Comparison of ENCODE assay signal across 14 cellular contexts in the genomic region with DNA sequence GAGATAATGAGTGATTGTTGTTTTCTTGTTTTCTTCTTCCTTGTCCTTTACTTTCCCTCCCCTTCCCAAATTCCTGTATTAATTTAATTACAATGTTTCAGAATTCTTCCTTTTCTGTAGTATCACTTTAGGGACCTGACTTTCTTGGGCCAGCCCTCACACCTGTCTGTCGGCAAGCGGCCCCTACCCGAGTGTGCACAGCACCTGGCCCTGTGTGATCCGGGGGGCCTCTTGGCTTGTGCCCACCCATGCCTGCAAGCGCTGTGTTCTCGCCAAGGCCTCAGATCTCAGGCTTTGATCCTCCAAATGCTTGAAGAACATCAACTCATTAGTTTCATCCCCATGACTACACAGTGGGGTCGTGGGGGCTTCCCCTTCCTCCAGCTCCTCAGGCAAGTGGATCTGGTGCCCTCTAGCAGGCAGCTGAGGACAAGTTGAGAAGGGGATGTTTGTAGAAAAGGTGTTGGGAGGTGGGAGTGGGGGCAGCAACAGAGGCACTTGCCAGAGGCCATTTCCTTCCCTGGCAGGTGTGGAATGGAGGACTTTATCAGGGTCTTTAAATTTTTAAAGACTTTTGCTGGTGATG. TPM values are rescaled to one million over a fixed set of nuclear protein-coding genes. Genes with fewer than 3 reads are reported as not detected.
"Had no signal": no experiment of that assay in that cellular context is flagged by ENCODE, and none has a peak within 500 bp of the region (broad histone marks: within the 10 kb centered on the region; RNA-seq: fewer than 3 reads in every experiment).

No MANE protein-coding gene starts in this region.

- H3K27ac Mint-ChIP-seq: T-helper 1 cell treated with Interleukin-12 subunit alpha and Interleukin-12 subunit beta and Interleukin-4 antibody, amounts not matched to agents 30 μg/mL and 1 μg/mL, for 36 hours had no signal

- H3K4me1 ChIP-seq: colonic mucosa, gastroesophageal sphincter, tibial nerve had no signal

- H3K4me3 Mint-ChIP-seq: T-helper 1 cell treated with Interleukin-12 subunit alpha and Interleukin-12 subunit beta and Interleukin-4 antibody, amounts not matched to agents 30 μg/mL and 1 μg/mL, for 36 hours had no signal

- DNase-seq: activated CD4-positive, alpha-beta T cell treated with anti-CD3 and anti-CD28 coated beads, Interleukin-2, amount 50 U/mL, for 48 hours; activated naive CD4-positive, alpha-beta T cell; colonic mucosa; kidney glomerular epithelial cell had no signal

- H3K36me3 ChIP-seq: colonic mucosa, gastroesophageal sphincter, neutrophil, tibial nerve had no signal

- ATAC-seq: gastroesophageal sphincter, SK-N-SH treated with all-trans-retinoic acid at 6 μM for 48 hours had no signal

- H3K9me3 Mint-ChIP-seq: T-helper 1 cell treated with Interleukin-12 subunit alpha and Interleukin-12 subunit beta and Interleukin-4 antibody, amounts not matched to agents 30 μg/mL and 1 μg/mL, for 36 hours had no signal

- H3K27ac ChIP-seq: colonic mucosa, gastroesophageal sphincter, neutrophil, tibial nerve had no signal

- H3K27me3 ChIP-seq: colonic mucosa, tibial nerve had no signal

- H3K4me3 ChIP-seq: colonic mucosa, gastroesophageal sphincter, tibial nerve had no signal

RNA-seq across cellular contexts. Expression of a gene that starts 15.7 kb away (rescaled TPM):
- total RNA-seq: cardiac septum, endothelial cell of umbilical vein, fibroblast of lung, myocyte, skeletal muscle tissue had no signal
